ENCODE assay signal across 18 cellular contexts in the genomic region with DNA sequence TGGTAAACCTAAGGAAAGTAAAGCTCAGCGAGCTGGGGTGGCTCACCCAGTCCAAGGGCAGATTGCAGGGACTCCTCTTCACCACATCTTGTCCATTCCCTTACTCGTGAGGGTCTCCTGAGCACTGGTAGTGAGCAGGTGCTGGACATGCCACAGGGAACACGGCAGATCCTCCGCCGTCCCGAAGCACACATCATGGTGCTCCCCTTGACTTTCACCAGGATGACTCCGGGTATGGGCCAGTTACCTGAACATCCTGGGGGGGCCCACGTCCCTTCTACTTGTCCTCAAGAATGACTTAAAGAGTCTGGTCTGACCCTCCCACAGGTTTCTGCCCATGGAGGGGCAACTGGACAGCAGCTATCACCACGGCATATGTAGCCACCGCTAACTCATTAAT. TPM values are rescaled to one million over a fixed set of nuclear protein-coding genes. Genes with fewer than 3 reads are reported as not detected.
DNase-seq lines count a peak whose midpoint lies in the region; ATAC-seq and TF ChIP-seq lines count a peak whose summit lies in the region.
"Had no signal": no experiment of that assay in that cellular context is flagged by ENCODE, and none has a peak within 500 bp of the region (broad histone marks: within the 10 kb centered on the region; RNA-seq: fewer than 3 reads in every experiment).

No MANE protein-coding gene starts in this region.

- H3K4me3 ChIP-seq in naive thymus-derived CD4-positive, alpha-beta T cell (ENCODE audit: low read length), result no peak overlapping the region
- H3K4me3 ChIP-seq in upper lobe of right lung (no peak overlapping the region), thyroid gland (replicated peaks in 1 of 3) (no peak overlapping the region)
- H3K4me3 ChIP-seq: GM23338 had no signal

- intact Hi-C loops in natural killer cell (cut with micrococcal nuclease) (no loop called here), upper lobe of right lung (cut with DNase I) (no loop called here), thyroid gland (cut with DNase I) (loop anchor here (10.0 kb wide), 1 partner anchor 108 kb away; no protein-coding TSS in a partner anchor)
- intact Hi-C loops in naive thymus-derived CD4-positive, alpha-beta T cell (cut with micrococcal nuclease), result loop anchor here in 1 of 2 donors (2.0 kb wide), 1 partner anchor 58 kb away; a partner anchor contains a TSS

- H3K27me3 ChIP-seq in naive thymus-derived CD4-positive, alpha-beta T cell (ENCODE audit: control insufficient read depth in 2 of 2, insufficient read depth in 2 of 2, low read length in 2 of 2), result no peaks in the 10 kb centered on the region
- H3K27me3 ChIP-seq in upper lobe of right lung (no peaks in the 10 kb centered on the region), thyroid gland (no peaks in the 10 kb centered on the region)

- H3K9me3 ChIP-seq in naive thymus-derived CD4-positive, alpha-beta T cell (ENCODE audit: control insufficient read depth in 2 of 3, low read length in 3 of 3), result no peaks in the 10 kb centered on the region
- H3K9me3 ChIP-seq in upper lobe of right lung (no peaks in the 10 kb centered on the region), thyroid gland (no peaks in the 10 kb centered on the region)

- no peaks in the 10 kb centered on the region for H3K36me3 Mint-ChIP-seq in natural killer cell treated with Interleukin-12 subunit alpha and Interleukin-12 subunit beta and Interleukin-15 and Interleukin-18, amount 100 ng/mL, for 72 hours
- H3K36me3 Mint-ChIP-seq in natural killer cell, result no peaks in the 10 kb centered on the region
- peaks cover 0 to 11% (median 0%) of the 10 kb centered on the region in 5 donors for H3K36me3 Mint-ChIP-seq in naive thymus-derived CD4-positive, alpha-beta T cell

- H3K36me3 ChIP-seq in naive thymus-derived CD4-positive, alpha-beta T cell (ENCODE audit: control insufficient read depth in 2 of 3, insufficient read depth in 3 of 3, low read length in 3 of 3), result peaks cover 0 to 25% (median 0%) of the 10 kb centered on the region in 3 experiments
- H3K36me3 ChIP-seq in upper lobe of right lung (peaks cover 25% of the 10 kb centered on the region), thyroid gland (peaks cover 0 to 12% of the 10 kb centered on the region in 2 donors)

- no peak overlapping the region for H3K4me3 Mint-ChIP-seq in natural killer cell treated with Interleukin-12 subunit alpha and Interleukin-12 subunit beta and Interleukin-15 and Interleukin-18, amount 100 ng/mL, for 72 hours
- H3K4me3 Mint-ChIP-seq in natural killer cell, result no peak overlapping the region
- no peak overlapping the region for H3K4me3 Mint-ChIP-seq in naive thymus-derived CD4-positive, alpha-beta T cell
- H3K4me3 Mint-ChIP-seq: GM23338 had no signal

- ATAC-seq in activated CD4-positive, CD25-positive, alpha-beta regulatory T cell treated with anti-CD3 and anti-CD28 coated beads, Interleukin-2, amount 50 U/mL, for 24 hours, result no peak
- no peak for ATAC-seq in natural killer cell treated with Interleukin-12 subunit alpha and Interleukin-12 subunit beta and Interleukin-15 and Interleukin-18, amount 100 ng/mL, for 72 hours
- no peak for ATAC-seq in natural killer cell
- no peak for ATAC-seq in naive thymus-derived CD4-positive, alpha-beta T cell
- no peak for ATAC-seq in upper lobe of right lung
- ATAC-seq: GM23338, HCT116 had no signal

- H3K27ac ChIP-seq in naive thymus-derived CD4-positive, alpha-beta T cell (ENCODE audit: low read depth, low read length), result no peak overlapping the region
- H3K27ac ChIP-seq in upper lobe of right lung (no peak overlapping the region), thyroid gland (no peak overlapping the region)
- H3K27ac ChIP-seq: 22Rv1, HL-60 had no signal

- WGBS in thyroid gland, 2 donors, result 87 to 97% methylated on average over 10 of the region's 10 CpGs

- CTCF ChIA-PET in naive thymus-derived CD4-positive, alpha-beta T cell (lab: Charles Lee), result interaction anchor here (0.9 to 2.3 kb wide), 7 partner anchors 12 to 57 kb away, joined by 3 to 13 read pairs (median 3); a partner anchor contains a TSS

- H3K4me1 Mint-ChIP-seq in natural killer cell treated with Interleukin-12 subunit alpha and Interleukin-12 subunit beta and Interleukin-15 and Interleukin-18, amount 100 ng/mL, for 72 hours (ENCODE audit: low read depth in 2 of 2), result no peaks in the 10 kb centered on the region
- H3K4me1 Mint-ChIP-seq in natural killer cell, result no peaks in the 10 kb centered on the region
- H3K4me1 Mint-ChIP-seq in naive thymus-derived CD4-positive, alpha-beta T cell, result peaks cover under 1 to 13% (median 9%) of the 10 kb centered on the region in 7 donors

- H3K27ac Mint-ChIP-seq in natural killer cell treated with Interleukin-12 subunit alpha and Interleukin-12 subunit beta and Interleukin-15 and Interleukin-18, amount 100 ng/mL, for 72 hours, result no peak overlapping the region
- no peak overlapping the region for H3K27ac Mint-ChIP-seq in natural killer cell
- H3K27ac Mint-ChIP-seq in naive thymus-derived CD4-positive, alpha-beta T cell, result peak overlapping the region in 5 of 9 donors; percentile 9 to 74 (median 34)
- H3K27ac Mint-ChIP-seq: GM23338 had no signal

- POLR2A ChIA-PET in naive thymus-derived CD4-positive, alpha-beta T cell (lab: Charles Lee), result interaction anchor here (0.8 to 5.4 kb wide), 9 partner anchors 8 to 67 kb away, joined by 3 to 31 read pairs (median 4); a partner anchor contains a TSS

- TF ChIP-seq POLR2A in thyroid gland (IDR thresholded peaks at IDR 0.05), result no peak

- H3K9me3 Mint-ChIP-seq in natural killer cell treated with Interleukin-12 subunit alpha and Interleukin-12 subunit beta and Interleukin-15 and Interleukin-18, amount 100 ng/mL, for 72 hours, result no peaks in the 10 kb centered on the region
- H3K9me3 Mint-ChIP-seq in natural killer cell, result no peaks in the 10 kb centered on the region
- no peaks in the 10 kb centered on the region for H3K9me3 Mint-ChIP-seq in naive thymus-derived CD4-positive, alpha-beta T cell
- H3K9me3 Mint-ChIP-seq: GM23338 had no signal

- DNase-seq in activated CD4-positive, CD25-positive, alpha-beta regulatory T cell treated with anti-CD3 and anti-CD28 coated beads, Interleukin-2, amount 50 U/mL, for 72 hours, result peak; percentile 29
- peak; percentile 20 for DNase-seq in natural killer cell treated with Interleukin-12 subunit alpha and Interleukin-12 subunit beta and Interleukin-15 and Interleukin-18, amount 100 ng/mL, for 72 hours (ENCODE audit: low spot score)
- DNase-seq in natural killer cell (no peak), upper lobe of right lung (peak; percentile 43), thyroid gland (no peak), NCI-H524 (lab: John Stamatoyannopoulos, UW) (no peak)
- no peak for DNase-seq in naive thymus-derived CD4-positive, alpha-beta T cell
- DNase-seq: GDM1, MV-4-11, NCI-H1417, NCI-H187 treated with DMSO at 0.1 percent for 48 hours, NCI-H69 had no signal

- TF ChIP-seq CTCF in natural killer cell (IDR thresholded peaks at IDR 0.05) (no peak), upper lobe of right lung (IDR thresholded peaks at IDR 0.05) (no peak), thyroid gland (IDR thresholded peaks at IDR 0.05) (no peak)

- no peaks in the 10 kb centered on the region for H3K27me3 Mint-ChIP-seq in natural killer cell treated with Interleukin-12 subunit alpha and Interleukin-12 subunit beta and Interleukin-15 and Interleukin-18, amount 100 ng/mL, for 72 hours
- no peaks in the 10 kb centered on the region for H3K27me3 Mint-ChIP-seq in natural killer cell (ENCODE audit: low read depth in 2 of 2)
- H3K27me3 Mint-ChIP-seq in naive thymus-derived CD4-positive, alpha-beta T cell, result no peaks in the 10 kb centered on the region

- peaks cover 0 to 13% of the 10 kb centered on the region in 2 donors for H3K4me1 ChIP-seq in naive thymus-derived CD4-positive, alpha-beta T cell (ENCODE audit: control insufficient read depth in 2 of 2, insufficient read depth in 2 of 2, low read length in 2 of 2)
- peaks cover 7% of the 10 kb centered on the region for H3K4me1 ChIP-seq in upper lobe of right lung
- H3K4me1 ChIP-seq in thyroid gland, result no peaks in the 10 kb centered on the region

RNA-seq across cellular contexts. Expression of a gene that starts 8.0 kb away (rescaled TPM):
- total RNA-seq in natural killer cell treated with Interleukin-12 subunit alpha and Interleukin-12 subunit beta and Interleukin-15 and Interleukin-18, amount 100 ng/mL, for 72 hours, result 100 to 1,000 TPM; 376 to 425 TPM
- total RNA-seq in natural killer cell (100 to 1,000 TPM; 841 to 864 (median 845) TPM), upper lobe of right lung (294 TPM), thyroid gland (100 to 1,000 TPM; 171 to 419 (median 297) TPM)
- total RNA-seq in naive thymus-derived CD4-positive, alpha-beta T cell, result 1,000 to 10,000 TPM in 2 of 5 experiments, 100 to 1,000 TPM in 3; 462 to 1,612 (median 904) TPM
- polyA plus RNA-seq in naive thymus-derived CD4-positive, alpha-beta T cell, result 100 to 1,000 TPM; 101 to 155 TPM

RNA-seq across cellular contexts. Expression of a gene that starts 16.7 kb away (rescaled TPM):
- total RNA-seq in natural killer cell treated with Interleukin-12 subunit alpha and Interleukin-12 subunit beta and Interleukin-15 and Interleukin-18, amount 100 ng/mL, for 72 hours, result 10 to 100 TPM; 17.6 to 47.1 TPM
- total RNA-seq in natural killer cell (10 to 100 TPM; 38.3 to 40.6 (median 38.7) TPM), upper lobe of right lung (28.9 TPM), thyroid gland (10 to 100 TPM; 35.5 to 77.8 (median 37.5) TPM)
- 100 to 1,000 TPM in 2 of 5 experiments, 10 to 100 TPM in 3; 75.2 to 130 (median 84.3) TPM for total RNA-seq in naive thymus-derived CD4-positive, alpha-beta T cell
- 10 to 100 TPM; 40.7 to 63.0 TPM for polyA plus RNA-seq in naive thymus-derived CD4-positive, alpha-beta T cell

RNA-seq across cellular contexts. Expression of a gene that starts 24.0 kb away (rescaled TPM):
- 10 to 100 TPM; 32.6 to 53.5 TPM for total RNA-seq in natural killer cell treated with Interleukin-12 subunit alpha and Interleukin-12 subunit beta and Interleukin-15 and Interleukin-18, amount 100 ng/mL, for 72 hours
- 10 to 100 TPM; 29.3 to 42.2 (median 32.2) TPM for total RNA-seq in natural killer cell
- total RNA-seq in naive thymus-derived CD4-positive, alpha-beta T cell, result 10 to 100 TPM; 25.7 to 46.4 (median 38.0) TPM
- polyA plus RNA-seq in naive thymus-derived CD4-positive, alpha-beta T cell, result 10 to 100 TPM; 33.8 to 54.9 TPM
- 22.5 TPM for total RNA-seq in upper lobe of right lung
- total RNA-seq in thyroid gland, result 10 to 100 TPM; 23.5 to 31.5 (median 25.1) TPM

RNA-seq across cellular contexts. Expression of a gene that starts 26.5 kb away (rescaled TPM):
- total RNA-seq in natural killer cell treated with Interleukin-12 subunit alpha and Interleukin-12 subunit beta and Interleukin-15 and Interleukin-18, amount 100 ng/mL, for 72 hours, result 1 to 10 TPM; 4.7 to 5.6 TPM
- total RNA-seq in natural killer cell (1 to 10 TPM; 4.1 to 8.4 (median 6.1) TPM), upper lobe of right lung (2.0 TPM), thyroid gland (10 to 100 TPM in 1 of 4 donors, 1 to 10 TPM in 3; 4.3 to 14.8 (median 6.7) TPM)
- total RNA-seq in naive thymus-derived CD4-positive, alpha-beta T cell, result 10 to 100 TPM in 4 of 5 experiments, 1 to 10 TPM in 1; 8.0 to 16.2 (median 13.9) TPM
- under 1 TPM; 0.26 to 0.64 TPM for polyA plus RNA-seq in naive thymus-derived CD4-positive, alpha-beta T cell
- total RNA-seq: RPMI7951 had no signal

RNA-seq across cellular contexts. Expression of a gene that starts 42.4 kb away (rescaled TPM):
- total RNA-seq in natural killer cell treated with Interleukin-12 subunit alpha and Interleukin-12 subunit beta and Interleukin-15 and Interleukin-18, amount 100 ng/mL, for 72 hours, result 10 to 100 TPM; 13.6 to 27.7 TPM
- total RNA-seq in natural killer cell (100 to 1,000 TPM; 371 to 417 (median 394) TPM), upper lobe of right lung (27.6 TPM), thyroid gland (1 to 10 TPM; 2.8 to 8.9 (median 6.6) TPM)
- total RNA-seq in naive thymus-derived CD4-positive, alpha-beta T cell, result 100 to 1,000 TPM; 211 to 697 (median 654) TPM
- polyA plus RNA-seq in naive thymus-derived CD4-positive, alpha-beta T cell, result 100 to 1,000 TPM; 197 to 312 TPM
- total RNA-seq: RPMI7951 had no signal

Comparison
In these comparisons a context has a peak if more than half of its experiments do, and no peak if none do; other contexts are left out.
1. DNase-seq: peak in activated CD4-positive, CD25-positive, alpha-beta regulatory T cell treated with anti-CD3 and anti-CD28 coated beads, Interleukin-2, amount 50 U/mL, for 72 hours (single experiment), natural killer cell treated with Interleukin-12 subunit alpha and Interleukin-12 subunit beta and Interleukin-15 and Interleukin-18, amount 100 ng/mL, for 72 hours (single experiment) and upper lobe of right lung (single experiment); none in natural killer cell (single experiment), naive thymus-derived CD4-positive, alpha-beta T cell (0 of 9), thyroid gland (0 of 2) and NCI-H524 (0 of 2).
2. H3K27ac Mint-ChIP-seq: peak in naive thymus-derived CD4-positive, alpha-beta T cell (5 of 9); none in natural killer cell treated with Interleukin-12 subunit alpha and Interleukin-12 subunit beta and Interleukin-15 and Interleukin-18, amount 100 ng/mL, for 72 hours (0 of 2) and natural killer cell (0 of 2).